8 cellular contexts compared by ENCODE assay signal in genomic region chr19:5029596-5029995, GRCh38.
A peak's percentile ranks its signal among the peaks of the same experiment; 100 is the strongest.
DNase-seq lines count a peak whose midpoint lies in the region; ATAC-seq, FAIRE-seq and TF ChIP-seq lines count a peak whose summit lies in the region.
"Not testable (repeated sequence)": the region's sequence is repeated elsewhere in the genome, so short reads cannot be mapped to it uniquely, and the experiment has no call there.

No MANE protein-coding gene starts in this region.

- not testable (repeated sequence) for H2AFZ ChIP-seq in HepG2 (ENCODE audit: low read length)

- TF ChIP-seq CTCF in GM12875 (IDR thresholded peaks at IDR 0.05; ENCODE audit: borderline replicate concordance, insufficient read depth, low read depth, low read length) (peak; percentile 67), HepG2 (CRISPR knock-in tag; IDR thresholded peaks at IDR 0.05) (peak; percentile 72)

- H3K27ac ChIP-seq in effector memory CD4-positive, alpha-beta T cell (ENCODE audit: insufficient read depth, low read length, poor library complexity, severe bottlenecking); HepG2 (ENCODE audit: extremely low read length, insufficient read depth, low read length): not testable (repeated sequence)

- H3K9ac ChIP-seq in HepG2 (ENCODE audit: insufficient read depth, low read depth, low read length): not testable (repeated sequence)

- CTCF ChIA-PET in HepG2 (lab: Yijun Ruan, JAX; ENCODE audit: low intra/inter-chr PET ratio, low total read pairs): interaction anchor here (1.0 to 3.3 kb wide), 3 partner anchors 28 to 218 kb away, joined by 3 to 46 read pairs (median 3); no protein-coding TSS in a partner anchor

- FAIRE-seq in HepG2 (lab: Jason Lieb, UNC): peak; percentile 60

- POLR2A ChIA-PET in HepG2 (lab: Yijun Ruan, JAX): not testable (repeated sequence)

- not testable (repeated sequence) for TF ChIP-seq RAD21 in HepG2 (CRISPR knock-in tag; IDR thresholded peaks at IDR 0.05)

- H3K4me3 ChIP-seq in GM12875 (ENCODE audit: low read depth, low read length); effector memory CD4-positive, alpha-beta T cell (ENCODE audit: insufficient read depth, low read depth, low read length, poor library complexity, severe bottlenecking); HepG2 (replicated peaks in 1 of 3; ENCODE audit: insufficient read depth in 1 of 3, low read depth in 2 of 3, low read length in 3 of 3): not testable (repeated sequence)

- not testable (repeated sequence) for H3K4me1 ChIP-seq in effector memory CD4-positive, alpha-beta T cell (ENCODE audit: control insufficient read depth, insufficient read depth, low read length, poor library complexity, severe bottlenecking)
- peaks cover 22% of the 10 kb centered on the region for H3K4me1 ChIP-seq in HepG2 (ENCODE audit: insufficient read depth, low read length)

- H3K9me3 ChIP-seq in effector memory CD4-positive, alpha-beta T cell (ENCODE audit: control insufficient read depth, low read length); HepG2 (ENCODE audit: low read length): not testable (repeated sequence)

- in situ Hi-C loops in ACHN (cut with HindIII; ENCODE audit: low pct_ligation_motif_present, low pct_unique_long_range_greater_than_20kb, low sequenced_read_pairs); HepG2 (cut with HindIII; ENCODE audit: extremely low pct_ligation_motif_present, low pct_unique_long_range_greater_than_20kb): not testable (repeated sequence)

- not testable (repeated sequence) for H3K4me2 ChIP-seq in HepG2 (ENCODE audit: low read depth, low read length)

- peaks cover 19% of the 10 kb centered on the region for H3K36me3 ChIP-seq in effector memory CD4-positive, alpha-beta T cell (ENCODE audit: control insufficient read depth, insufficient read depth, low read length)
- H3K36me3 ChIP-seq in HepG2 (replicated peaks in 1 of 2; ENCODE audit: control insufficient read depth in 1 of 2, insufficient read depth in 2 of 2, low read length in 2 of 2): peaks cover 13 to 27% of the 10 kb centered on the region in 2 experiments; a peak in 4 of 5 replicates

- not testable (repeated sequence) for TF ChIP-seq POLR2A in HepG2 (IDR thresholded peaks at IDR 0.05; ENCODE audit: insufficient read depth in 1 of 2, low read depth in 2 of 2, low read length in 2 of 2)

- peaks cover 21% of the 10 kb centered on the region for H3K79me2 ChIP-seq in HepG2 (ENCODE audit: insufficient read depth, low read length)

- ATAC-seq in HepG2: peak; percentile 16; the same call in 2 of the 3 replicates

- DNase-seq in ACHN: peak; percentile 58
- peak; percentile 15 for DNase-seq in NCI-H1694 (lab: John Stamatoyannopoulos, UW)
- DNase-seq in SKM-1 treated with dmso at 0.1 percent for 144 hours (lab: John Stamatoyannopoulos, UW; ENCODE audit: unreplicated experiment): peak; percentile 58
- peak; percentile 66 for DNase-seq in activated T-cell treated with anti-CD3 and anti-CD28 coated beads, Interleukin-2, amount 50 U/mL, for 1 hour
- DNase-seq in effector memory CD4-positive, alpha-beta T cell: peak; percentile 15 to 41 (median 20)
- peak; percentile 54 for DNase-seq in HepG2 (ENCODE audit: low spot score)
- DNase-seq in stimulated activated CD4-positive, alpha-beta T cell treated with anti-CD3 and anti-CD28 coated beads, Interleukin-1b, Interleukin-23, amount 100 ng/mL, for 24 hours (ENCODE audit: low read depth in 4 of 4, low spot score in 1 of 4): peak; percentile 38 to 60 (median 48)

- intact Hi-C loops in HepG2 (cut with micrococcal nuclease; ENCODE audit: unreplicated experiment): not testable (repeated sequence)

- BruUV-seq in HepG2 (replicated peaks; lab: Mats Ljungman, UMichigan): not testable (repeated sequence)

- not testable (repeated sequence) for TF ChIP-seq EP300 in HepG2 (IDR thresholded peaks at IDR 0.05; ENCODE audit: low read depth in 2 of 2, low read length in 2 of 2); HepG2 (CRISPR knock-in tag; IDR thresholded peaks at IDR 0.05; ENCODE audit: borderline replicate concordance)

- 77% methylated on average over 8 of the region's 12 CpGs for WGBS in HepG2 (ENCODE audit: low lambda C conversion rate)

- not testable (repeated sequence) for H3K27me3 ChIP-seq in effector memory CD4-positive, alpha-beta T cell (replicated peaks; ENCODE audit: control insufficient read depth, insufficient read depth, low read length, poor library complexity, severe bottlenecking); HepG2 (ENCODE audit: control insufficient read depth in 1 of 2, insufficient read depth in 2 of 2, low read length in 2 of 2)

- H4K20me1 ChIP-seq in HepG2 (ENCODE audit: insufficient read depth, low read length): peaks cover 63% of the 10 kb centered on the region

TF ChIP-seq in HepG2, 621 proteins besides CTCF, POLR2A, EP300 and RAD21:
- TF ChIP-seq ZMYM3 (CRISPR knock-in tag; IDR thresholded peaks at IDR 0.05): 0 out of 2 replicates have a peak, but pooled peaks have one; percentile 32
- peak; percentile 76 for TF ChIP-seq ZNF121 (CRISPR knock-in tag; IDR thresholded peaks at IDR 0.05)
- TF ChIP-seq ZNF770 (CRISPR knock-in tag; IDR thresholded peaks at IDR 0.05): peak; percentile 72; the same call in 1 of the 2 replicates
- 0 out of 2 replicates have a peak, but pooled peaks have one; percentile 15 for TF ChIP-seq AKAP8 (CRISPR knock-in tag; IDR thresholded peaks at IDR 0.05)
- 0 out of 2 replicates have a peak, but pooled peaks have one; percentile 10 for TF ChIP-seq ZNF687 (CRISPR knock-in tag; IDR thresholded peaks at IDR 0.05)

Comparison
In these comparisons a context has a peak if more than half of its experiments do, and no peak if none do; other contexts are left out.
1. DNase-seq: peak in every context shown above with its lines; median percentile 66 in activated T-cell treated with anti-CD3 and anti-CD28 coated beads, Interleukin-2, amount 50 U/mL, for 1 hour; 58 in ACHN; 58 in SKM-1 treated with dmso at 0.1 percent for 144 hours; 54 in HepG2; 48 in stimulated activated CD4-positive, alpha-beta T cell treated with anti-CD3 and anti-CD28 coated beads, Interleukin-1b, Interleukin-23, amount 100 ng/mL, for 24 hours; 20 in effector memory CD4-positive, alpha-beta T cell; 15 in NCI-H1694.